Comparison of ENCODE assay signal across 8 cellular contexts in the genomic region with DNA sequence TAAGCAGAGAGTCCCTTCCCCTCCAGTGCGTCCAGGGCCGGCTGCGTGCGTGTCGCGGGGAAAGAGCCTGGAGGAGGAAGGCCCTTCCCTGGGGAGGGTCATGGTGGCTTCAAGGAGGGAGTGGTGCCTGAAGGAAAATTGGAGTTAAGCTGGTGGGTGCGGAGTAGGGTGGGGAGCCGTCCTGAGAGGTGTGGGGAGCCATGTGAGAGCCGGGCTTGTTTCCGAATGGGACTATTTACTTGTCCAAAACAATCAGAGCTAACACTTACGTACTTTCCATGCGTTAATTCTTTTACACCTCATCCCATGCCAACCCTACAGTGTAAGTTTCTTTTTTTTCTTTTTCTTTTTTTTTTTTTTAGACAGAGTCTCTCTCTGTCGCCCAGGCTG. TPM values are rescaled to one million over a fixed set of nuclear protein-coding genes. Genes with fewer than 3 reads are reported as not detected.
DNase-seq lines count a peak whose midpoint lies in the region; TF ChIP-seq lines count a peak whose summit lies in the region.

No MANE protein-coding gene starts in this region.

- TF ChIP-seq CTCF in MCF 10A (IDR thresholded peaks at IDR 0.05; ENCODE audit: unreplicated experiment) = no peak
- no peak for TF ChIP-seq CTCF in uterus (IDR thresholded peaks at IDR 0.05)

- H3K27ac ChIP-seq in uterus = peak overlapping the region; percentile 81 to 87

- CTCF ChIA-PET in MCF 10A (lab: Yijun Ruan, JAX) = interaction anchor here (0.6 kb wide), 1 partner anchor 102 kb away, joined by 3 read pairs; no protein-coding TSS in a partner anchor

- no peaks in the 10 kb centered on the region for H3K9me3 ChIP-seq in uterus

- no peaks in the 10 kb centered on the region for H3K9me3 Mint-ChIP-seq in MCF 10A (ENCODE audit: unreplicated experiment)

- POLR2A ChIA-PET in MCF 10A (lab: Yijun Ruan, JAX) = interaction anchor here (0.5 to 2.6 kb wide), 14 partner anchors 9 to 770 kb away, joined by 3 to 11 read pairs (median 4); no protein-coding TSS in a partner anchor

- intact Hi-C loops in MCF 10A (cut with micrococcal nuclease) = no loop called here
- intact Hi-C loops in uterus (cut with DNase I; ENCODE audit: low total_unique reads) = loop anchor here (5.0 to 10.0 kb wide), 2 partner anchors 183 to 760 kb away; no protein-coding TSS in a partner anchor

- peaks cover 46% of the 10 kb centered on the region for H3K36me3 Mint-ChIP-seq in MCF 10A (ENCODE audit: insufficient read depth, unreplicated experiment)

- H3K27me3 Mint-ChIP-seq in MCF 10A (ENCODE audit: insufficient read depth, unreplicated experiment) = no peaks in the 10 kb centered on the region

- H3K27me3 ChIP-seq in uterus = no peaks in the 10 kb centered on the region

- peaks cover 0 to 13% of the 10 kb centered on the region in 2 donors for H3K4me1 ChIP-seq in uterus

- peak overlapping the region; percentile 63 to 79 for H3K4me3 ChIP-seq in uterus

- peak overlapping the region; percentile 83 for H3K27ac Mint-ChIP-seq in MCF 10A (ENCODE audit: low read depth, unreplicated experiment)

- H3K36me3 ChIP-seq in uterus = no peaks in the 10 kb centered on the region

- peak; percentile 19 for DNase-seq in activated gamma-delta T cell (lab: John Stamatoyannopoulos, UW)
- DNase-seq in activated gamma-delta T cell treated with Interleukin-2 at 50 U/mL for 16 hours = no peak
- DNase-seq in KG1 (lab: John Stamatoyannopoulos, UW) = peak; percentile 33
- no peak for DNase-seq in MCF 10A (ENCODE audit: unreplicated experiment)
- peak; percentile 9 for DNase-seq in medulla oblongata (ENCODE audit: extremely low spot score)
- DNase-seq in uterus = no peak
- no peak for DNase-seq in NCI-H2196 (lab: John Stamatoyannopoulos, UW; ENCODE audit: unreplicated experiment)
- no peak for DNase-seq in NAMALWA (ENCODE audit: low spot score)

- no peak for TF ChIP-seq POLR2A in uterus (IDR thresholded peaks at IDR 0.05)

- H3K4me3 Mint-ChIP-seq in MCF 10A (ENCODE audit: unreplicated experiment) = peak overlapping the region; percentile 96

- H3K4me1 Mint-ChIP-seq in MCF 10A (ENCODE audit: insufficient read depth, unreplicated experiment) = peaks cover 31% of the 10 kb centered on the region

- no TSS peak for BruUV-seq in MCF 10A (replicated peaks; lab: Mats Ljungman, UMichigan)

RNA-seq across cellular contexts. Expression of a gene that starts 0.8 kb away (rescaled TPM):
- 19.8 and 29.4 TPM in 2 replicates for total RNA-seq in MCF 10A (2022)
- 10 to 100 TPM in 3 of 4 donors, under 1 TPM in 1; 0.88 to 38.5 (median 19.9) TPM for total RNA-seq in uterus

RNA-seq across cellular contexts. Expression of a gene that starts 0.8 kb away (rescaled TPM):
- total RNA-seq in MCF 10A (2022) (80.2 and 96.5 TPM in 2 replicates), uterus (10 to 100 TPM; 29.2 to 52.7 (median 36.9) TPM)

Comparison
In these comparisons a context has a peak if more than half of its experiments do, and no peak if none do; other contexts are left out.
1. DNase-seq: peak in activated gamma-delta T cell (single experiment), KG1 (single experiment) and medulla oblongata (single experiment); none in activated gamma-delta T cell treated with Interleukin-2 at 50 U/mL for 16 hours (single experiment), MCF 10A (single experiment), uterus (0 of 2), NCI-H2196 (single experiment) and NAMALWA (single experiment).